ENCODE assay signal across 2 cellular contexts in the genomic region with DNA sequence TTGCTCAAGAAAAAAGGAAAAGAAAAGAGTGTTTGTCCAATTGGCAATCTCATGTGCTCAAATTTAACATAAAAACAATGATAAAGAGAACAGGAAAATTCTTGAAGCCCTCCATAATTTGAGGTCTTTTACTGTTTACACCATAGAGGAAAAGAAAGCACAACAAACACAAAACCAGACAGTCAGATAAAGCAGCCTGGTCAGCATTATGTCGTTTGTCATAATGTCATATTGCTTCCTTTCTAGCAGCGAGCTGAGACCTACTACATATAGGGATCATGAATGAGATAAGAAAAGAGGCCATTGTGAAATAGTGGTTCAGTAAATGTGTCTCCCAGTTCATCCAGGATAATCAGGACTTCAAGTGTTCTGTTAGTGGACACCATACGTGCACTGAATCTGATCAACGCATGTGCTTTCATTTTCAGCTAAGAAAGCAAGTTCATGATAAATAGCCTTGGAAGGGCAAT.
TF ChIP-seq lines count a peak whose summit lies in the region.

No MANE protein-coding gene starts in this region.

TF ChIP-seq in HepG2, 621 proteins besides CTCF, POLR2A, EP300 and RAD21 (continued from another document and continues in another):
- TF ChIP-seq, protein P1, sequence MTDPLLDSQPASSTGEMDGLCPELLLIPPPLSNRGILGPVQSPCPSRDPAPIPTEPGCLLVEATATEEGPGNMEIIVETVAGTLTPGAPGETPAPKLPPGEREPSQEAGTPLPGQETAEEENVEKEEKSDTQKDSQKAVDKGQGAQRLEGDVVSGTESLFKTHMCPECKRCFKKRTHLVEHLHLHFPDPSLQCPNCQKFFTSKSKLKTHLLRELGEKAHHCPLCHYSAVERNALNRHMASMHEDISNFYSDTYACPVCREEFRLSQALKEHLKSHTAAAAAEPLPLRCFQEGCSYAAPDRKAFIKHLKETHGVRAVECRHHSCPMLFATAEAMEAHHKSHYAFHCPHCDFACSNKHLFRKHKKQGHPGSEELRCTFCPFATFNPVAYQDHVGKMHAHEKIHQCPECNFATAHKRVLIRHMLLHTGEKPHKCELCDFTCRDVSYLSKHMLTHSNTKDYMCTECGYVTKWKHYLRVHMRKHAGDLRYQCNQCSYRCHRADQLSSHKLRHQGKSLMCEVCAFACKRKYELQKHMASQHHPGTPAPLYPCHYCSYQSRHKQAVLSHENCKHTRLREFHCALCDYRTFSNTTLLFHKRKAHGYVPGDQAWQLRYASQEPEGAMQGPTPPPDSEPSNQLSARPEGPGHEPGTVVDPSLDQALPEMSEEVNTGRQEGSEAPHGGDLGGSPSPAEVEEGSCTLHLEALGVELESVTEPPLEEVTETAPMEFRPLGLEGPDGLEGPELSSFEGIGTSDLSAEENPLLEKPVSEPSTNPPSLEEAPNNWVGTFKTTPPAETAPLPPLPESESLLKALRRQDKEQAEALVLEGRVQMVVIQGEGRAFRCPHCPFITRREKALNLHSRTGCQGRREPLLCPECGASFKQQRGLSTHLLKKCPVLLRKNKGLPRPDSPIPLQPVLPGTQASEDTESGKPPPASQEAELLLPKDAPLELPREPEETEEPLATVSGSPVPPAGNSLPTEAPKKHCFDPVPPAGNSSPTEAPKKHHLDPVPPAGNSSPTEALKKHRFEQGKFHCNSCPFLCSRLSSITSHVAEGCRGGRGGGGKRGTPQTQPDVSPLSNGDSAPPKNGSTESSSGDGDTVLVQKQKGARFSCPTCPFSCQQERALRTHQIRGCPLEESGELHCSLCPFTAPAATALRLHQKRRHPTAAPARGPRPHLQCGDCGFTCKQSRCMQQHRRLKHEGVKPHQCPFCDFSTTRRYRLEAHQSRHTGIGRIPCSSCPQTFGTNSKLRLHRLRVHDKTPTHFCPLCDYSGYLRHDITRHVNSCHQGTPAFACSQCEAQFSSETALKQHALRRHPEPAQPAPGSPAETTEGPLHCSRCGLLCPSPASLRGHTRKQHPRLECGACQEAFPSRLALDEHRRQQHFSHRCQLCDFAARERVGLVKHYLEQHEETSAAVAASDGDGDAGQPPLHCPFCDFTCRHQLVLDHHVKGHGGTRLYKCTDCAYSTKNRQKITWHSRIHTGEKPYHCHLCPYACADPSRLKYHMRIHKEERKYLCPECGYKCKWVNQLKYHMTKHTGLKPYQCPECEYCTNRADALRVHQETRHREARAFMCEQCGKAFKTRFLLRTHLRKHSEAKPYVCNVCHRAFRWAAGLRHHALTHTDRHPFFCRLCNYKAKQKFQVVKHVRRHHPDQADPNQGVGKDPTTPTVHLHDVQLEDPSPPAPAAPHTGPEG (CRISPR knock-in tag; IDR thresholded peaks at IDR 0.05): no peak
- no peak for TF ChIP-seq ZNF432 (CRISPR knock-in tag; IDR thresholded peaks at IDR 0.05; ENCODE audit: borderline replicate concordance)
- peak; percentile 3; the same call in 1 of the 2 replicates for TF ChIP-seq ZBTB3 (CRISPR knock-in tag; IDR thresholded peaks at IDR 0.05; ENCODE audit: borderline replicate concordance, low read depth)
- no peak for TF ChIP-seq ZNF749 (CRISPR knock-in tag; IDR thresholded peaks at IDR 0.05; ENCODE audit: borderline replicate concordance)
- peak; percentile 54; the same call in 1 of the 2 replicates for TF ChIP-seq SSRP1 (CRISPR knock-in tag; IDR thresholded peaks at IDR 0.05)
- peak; percentile 66 for TF ChIP-seq CEBPG (CRISPR knock-in tag; IDR thresholded peaks at IDR 0.05)
- TF ChIP-seq MAFF (IDR thresholded peaks at IDR 0.05; ENCODE audit: low read depth, low read length): peak; percentile 69
- no peak for TF ChIP-seq ZNF350 (CRISPR knock-in tag; IDR thresholded peaks at IDR 0.05; ENCODE audit: borderline replicate concordance, low read depth)
- TF ChIP-seq SAP130 (CRISPR knock-in tag; IDR thresholded peaks at IDR 0.05; ENCODE audit: low read depth): peak; percentile 29; the same call in 1 of the 2 replicates
- TF ChIP-seq NR3C1 (CRISPR knock-in tag; IDR thresholded peaks at IDR 0.05): no peak
- 0 out of 2 replicates have a peak, but pooled peaks have one; percentile 10 for TF ChIP-seq PBX2 (CRISPR knock-in tag; IDR thresholded peaks at IDR 0.05)
- no peak for TF ChIP-seq EEA1 (CRISPR knock-in tag; IDR thresholded peaks at IDR 0.05; ENCODE audit: borderline replicate concordance)

TF ChIP-seq in SK-N-SH treated with all-trans-retinoic acid at 6 μM for 48 hours, 23 proteins besides CTCF, POLR2A, EP300 and RAD21 (continued from another document):
- TF ChIP-seq CSRNP3 (CRISPR knock-in tag; IDR thresholded peaks at IDR 0.05) (no peak), BACH2 (CRISPR knock-in tag; IDR thresholded peaks at IDR 0.05; ENCODE audit: borderline replicate concordance) (no peak), PPARA (CRISPR knock-in tag; IDR thresholded peaks at IDR 0.05; ENCODE audit: borderline replicate concordance) (no peak)
